In genomic region chr2:96329416-96329815, GRCh38 we compare ENCODE assay signal across 14 cellular contexts. TPM values are rescaled to one million over a fixed set of nuclear protein-coding genes. Genes with fewer than 3 reads are reported as not detected.
DNase-seq lines count a peak whose midpoint lies in the region; ATAC-seq and TF ChIP-seq lines count a peak whose summit lies in the region.
"Had no signal": no experiment of that assay in that cellular context is flagged by ENCODE, and none has a peak within 500 bp of the region (broad histone marks: within the 10 kb centered on the region; RNA-seq: fewer than 3 reads in every experiment).

No MANE protein-coding gene starts in this region.

- no peak overlapping the region for H3K27ac Mint-ChIP-seq in natural killer cell treated with Interleukin-12 subunit alpha and Interleukin-12 subunit beta and Interleukin-15 and Interleukin-18, amount 100 ng/mL, for 72 hours
- H3K27ac Mint-ChIP-seq: naive thymus-derived CD8-positive, alpha-beta T cell had no signal

- peaks cover 14% of the 10 kb centered on the region for H3K36me3 Mint-ChIP-seq in natural killer cell treated with Interleukin-12 subunit alpha and Interleukin-12 subunit beta and Interleukin-15 and Interleukin-18, amount 100 ng/mL, for 72 hours

- peaks cover 4 to 10% of the 10 kb centered on the region in 2 donors for H3K4me1 ChIP-seq in adrenal gland (replicated peaks in 1 of 2)

- no peak overlapping the region for H3K4me3 ChIP-seq in adrenal gland
- H3K4me3 ChIP-seq: cardiac muscle cell, esophagus muscularis mucosa had no signal

- intact Hi-C loops in adrenal gland (cut with DNase I), result no loop called here

- TF ChIP-seq CTCF in adrenal gland (IDR thresholded peaks at IDR 0.05), result no peak

- no peaks in the 10 kb centered on the region for H3K27me3 ChIP-seq in adrenal gland

- H3K4me1 Mint-ChIP-seq in natural killer cell treated with Interleukin-12 subunit alpha and Interleukin-12 subunit beta and Interleukin-15 and Interleukin-18, amount 100 ng/mL, for 72 hours (ENCODE audit: low read depth in 2 of 2), result peaks cover 41 to 46% of the 10 kb centered on the region in 2 donors

- H3K9me3 Mint-ChIP-seq in natural killer cell treated with Interleukin-12 subunit alpha and Interleukin-12 subunit beta and Interleukin-15 and Interleukin-18, amount 100 ng/mL, for 72 hours, result no peaks in the 10 kb centered on the region
- H3K9me3 Mint-ChIP-seq: naive thymus-derived CD8-positive, alpha-beta T cell had no signal

- H3K27ac ChIP-seq in adrenal gland, result no peak overlapping the region
- H3K27ac ChIP-seq: cardiac muscle cell, esophagus muscularis mucosa had no signal

- no peak for TF ChIP-seq POLR2A in adrenal gland (IDR thresholded peaks at IDR 0.05)

- no peaks in the 10 kb centered on the region for H3K27me3 Mint-ChIP-seq in natural killer cell treated with Interleukin-12 subunit alpha and Interleukin-12 subunit beta and Interleukin-15 and Interleukin-18, amount 100 ng/mL, for 72 hours
- H3K27me3 Mint-ChIP-seq: naive thymus-derived CD8-positive, alpha-beta T cell had no signal

- no peaks in the 10 kb centered on the region for H3K9me3 ChIP-seq in adrenal gland (replicated peaks in 1 of 3)
- H3K9me3 ChIP-seq: esophagus muscularis mucosa had no signal

- ATAC-seq in natural killer cell treated with Interleukin-12 subunit alpha and Interleukin-12 subunit beta and Interleukin-15 and Interleukin-18, amount 100 ng/mL, for 72 hours, result no peak
- ATAC-seq in GM21737 (IDR thresholded peaks at IDR 0.05; ENCODE audit: unreplicated experiment), result no peak
- ATAC-seq: naive thymus-derived CD8-positive, alpha-beta T cell had no signal

- DNase-seq in ELR (ENCODE audit: low read depth) (peak; percentile 86), MV-4-11 (lab: John Stamatoyannopoulos, UW) (peak; percentile 59), adrenal gland (peak in 6 of 7 donors; percentile 43 to 83 (median 60)), lung microvascular endothelial cell (ENCODE audit: low read depth in 2 of 2) (peak; percentile 82 to 93), UCSD-AML1 (lab: John Stamatoyannopoulos, UW; ENCODE audit: unreplicated experiment) (no peak), NCI-H524 (lab: John Stamatoyannopoulos, UW) (no peak)
- DNase-seq in natural killer cell treated with Interleukin-12 subunit alpha and Interleukin-12 subunit beta and Interleukin-15 and Interleukin-18, amount 100 ng/mL, for 72 hours (ENCODE audit: low spot score), result no peak
- DNase-seq: activated CD4-positive, CD25-positive, alpha-beta regulatory T cell; activated T-cell treated with anti-CD3 and anti-CD28 coated beads, Interleukin-2, amount 50 U/mL, for 1 hour; kidney glomerular epithelial cell; naive thymus-derived CD8-positive, alpha-beta T cell had no signal

- no peaks in the 10 kb centered on the region for H3K36me3 ChIP-seq in adrenal gland (replicated peaks in 1 of 2)
- H3K36me3 ChIP-seq: cardiac muscle cell had no signal

- WGBS in adrenal gland, 4 donors, result 25 to 53% (median 38%) methylated on average over 1 of the region's 1 CpG

- H3K4me3 Mint-ChIP-seq in natural killer cell treated with Interleukin-12 subunit alpha and Interleukin-12 subunit beta and Interleukin-15 and Interleukin-18, amount 100 ng/mL, for 72 hours, result no peak overlapping the region
- H3K4me3 Mint-ChIP-seq: naive thymus-derived CD8-positive, alpha-beta T cell had no signal

RNA-seq across cellular contexts. Expression of gene ITPRIPL1, which starts 4.3 kb away (rescaled TPM):
- total RNA-seq in adrenal gland (1 to 10 TPM in 4 of 8 donors, under 1 TPM in 3, not detected in 1; 0.32 to 3.8 (median 1.0) TPM), lung microvascular endothelial cell (2.0 and 3.6 TPM in 2 replicates)
- polyA plus RNA-seq in adrenal gland, result under 1 TPM; 0.33 to 0.40 (median 0.40) TPM
- total RNA-seq in natural killer cell treated with Interleukin-12 subunit alpha and Interleukin-12 subunit beta and Interleukin-15 and Interleukin-18, amount 100 ng/mL, for 72 hours, result 10 to 100 TPM; 48.2 to 62.2 TPM

RNA-seq across cellular contexts. Expression of gene NCAPH, which starts 6.2 kb away (rescaled TPM):
- 1 to 10 TPM in 6 of 8 donors, under 1 TPM in 2; 0.60 to 2.6 (median 1.3) TPM for total RNA-seq in adrenal gland
- polyA plus RNA-seq in adrenal gland, result 1 to 10 TPM in 1 of 3 donors, under 1 TPM in 2; 0.40 to 1.5 (median 0.51) TPM
- total RNA-seq in lung microvascular endothelial cell, result 2.8 and 9.2 TPM in 2 replicates
- 100 to 1,000 TPM in 1 of 2 donors, 10 to 100 TPM in 1; 26.5 to 102 TPM for total RNA-seq in natural killer cell treated with Interleukin-12 subunit alpha and Interleukin-12 subunit beta and Interleukin-15 and Interleukin-18, amount 100 ng/mL, for 72 hours

RNA-seq across cellular contexts. Expression of gene SNRNP200, which starts 24.1 kb away (rescaled TPM):
- total RNA-seq in adrenal gland, result 100 to 1,000 TPM in 2 of 8 donors, 10 to 100 TPM in 6; 69.3 to 114 (median 96.1) TPM
- 100 to 1,000 TPM in 2 of 3 donors, 10 to 100 TPM in 1; 80.9 to 117 (median 103) TPM for polyA plus RNA-seq in adrenal gland
- total RNA-seq in lung microvascular endothelial cell, result 40.5 and 42.1 TPM in 2 replicates
- total RNA-seq in natural killer cell treated with Interleukin-12 subunit alpha and Interleukin-12 subunit beta and Interleukin-15 and Interleukin-18, amount 100 ng/mL, for 72 hours, result 100 to 1,000 TPM; 166 to 201 TPM

Comparison
In these comparisons a context has a peak if more than half of its experiments do, and no peak if none do; other contexts are left out.
1. DNase-seq: peak in ELR (single experiment), MV-4-11 (single experiment), adrenal gland (6 of 7) and lung microvascular endothelial cell (2 of 2); none in UCSD-AML1 (single experiment), natural killer cell treated with Interleukin-12 subunit alpha and Interleukin-12 subunit beta and Interleukin-15 and Interleukin-18, amount 100 ng/mL, for 72 hours (single experiment) and NCI-H524 (0 of 2).
2. RNA of gene ITPRIPL1, which starts 4.3 kb away (total RNA-seq): 48.2 to 62.2 TPM in natural killer cell treated with Interleukin-12 subunit alpha and Interleukin-12 subunit beta and Interleukin-15 and Interleukin-18, amount 100 ng/mL, for 72 hours; 2.0 to 3.6 TPM in lung microvascular endothelial cell and 0.32 to 3.8 TPM in adrenal gland; every median in the first group is over 10 times any median in the second.